In the genomic region with DNA sequence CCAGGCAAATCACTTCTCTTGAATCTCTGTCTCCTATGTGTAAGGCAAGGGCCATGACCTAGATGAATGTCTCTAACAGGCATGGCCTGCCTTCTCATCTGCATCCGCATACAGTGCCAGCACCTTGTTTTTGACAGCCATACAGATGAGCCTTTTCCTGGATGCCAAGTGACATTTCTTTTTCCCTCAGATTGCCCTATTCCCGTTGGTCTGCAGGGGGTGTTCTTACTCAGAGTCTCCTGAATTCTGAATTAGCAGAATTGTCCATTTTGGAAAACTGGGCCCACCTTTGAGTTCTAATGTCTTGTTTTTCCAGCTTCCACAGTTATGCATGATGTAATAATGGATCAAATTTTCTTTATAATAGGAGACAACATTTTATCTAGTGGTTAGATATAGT, we compare ENCODE assay signal across 1 cellular context.
TF ChIP-seq lines count a peak whose summit lies in the region.

No MANE protein-coding gene starts in this region.

TF ChIP-seq in GM23338, 12 proteins besides CTCF, POLR2A, EP300 and RAD21 (continued from another document):
- TF ChIP-seq, protein P1, sequence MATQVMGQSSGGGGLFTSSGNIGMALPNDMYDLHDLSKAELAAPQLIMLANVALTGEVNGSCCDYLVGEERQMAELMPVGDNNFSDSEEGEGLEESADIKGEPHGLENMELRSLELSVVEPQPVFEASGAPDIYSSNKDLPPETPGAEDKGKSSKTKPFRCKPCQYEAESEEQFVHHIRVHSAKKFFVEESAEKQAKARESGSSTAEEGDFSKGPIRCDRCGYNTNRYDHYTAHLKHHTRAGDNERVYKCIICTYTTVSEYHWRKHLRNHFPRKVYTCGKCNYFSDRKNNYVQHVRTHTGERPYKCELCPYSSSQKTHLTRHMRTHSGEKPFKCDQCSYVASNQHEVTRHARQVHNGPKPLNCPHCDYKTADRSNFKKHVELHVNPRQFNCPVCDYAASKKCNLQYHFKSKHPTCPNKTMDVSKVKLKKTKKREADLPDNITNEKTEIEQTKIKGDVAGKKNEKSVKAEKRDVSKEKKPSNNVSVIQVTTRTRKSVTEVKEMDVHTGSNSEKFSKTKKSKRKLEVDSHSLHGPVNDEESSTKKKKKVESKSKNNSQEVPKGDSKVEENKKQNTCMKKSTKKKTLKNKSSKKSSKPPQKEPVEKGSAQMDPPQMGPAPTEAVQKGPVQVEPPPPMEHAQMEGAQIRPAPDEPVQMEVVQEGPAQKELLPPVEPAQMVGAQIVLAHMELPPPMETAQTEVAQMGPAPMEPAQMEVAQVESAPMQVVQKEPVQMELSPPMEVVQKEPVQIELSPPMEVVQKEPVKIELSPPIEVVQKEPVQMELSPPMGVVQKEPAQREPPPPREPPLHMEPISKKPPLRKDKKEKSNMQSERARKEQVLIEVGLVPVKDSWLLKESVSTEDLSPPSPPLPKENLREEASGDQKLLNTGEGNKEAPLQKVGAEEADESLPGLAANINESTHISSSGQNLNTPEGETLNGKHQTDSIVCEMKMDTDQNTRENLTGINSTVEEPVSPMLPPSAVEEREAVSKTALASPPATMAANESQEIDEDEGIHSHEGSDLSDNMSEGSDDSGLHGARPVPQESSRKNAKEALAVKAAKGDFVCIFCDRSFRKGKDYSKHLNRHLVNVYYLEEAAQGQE (IDR thresholded peaks at IDR 0.05; ENCODE audit: unreplicated experiment) = no peak
- TF ChIP-seq NANOG (IDR thresholded peaks at IDR 0.05; ENCODE audit: borderline replicate concordance) = no peak
- TF ChIP-seq EZH2phosphoT487 (IDR thresholded peaks at IDR 0.05; ENCODE audit: unreplicated experiment) = no peak
- TF ChIP-seq, protein P2, sequence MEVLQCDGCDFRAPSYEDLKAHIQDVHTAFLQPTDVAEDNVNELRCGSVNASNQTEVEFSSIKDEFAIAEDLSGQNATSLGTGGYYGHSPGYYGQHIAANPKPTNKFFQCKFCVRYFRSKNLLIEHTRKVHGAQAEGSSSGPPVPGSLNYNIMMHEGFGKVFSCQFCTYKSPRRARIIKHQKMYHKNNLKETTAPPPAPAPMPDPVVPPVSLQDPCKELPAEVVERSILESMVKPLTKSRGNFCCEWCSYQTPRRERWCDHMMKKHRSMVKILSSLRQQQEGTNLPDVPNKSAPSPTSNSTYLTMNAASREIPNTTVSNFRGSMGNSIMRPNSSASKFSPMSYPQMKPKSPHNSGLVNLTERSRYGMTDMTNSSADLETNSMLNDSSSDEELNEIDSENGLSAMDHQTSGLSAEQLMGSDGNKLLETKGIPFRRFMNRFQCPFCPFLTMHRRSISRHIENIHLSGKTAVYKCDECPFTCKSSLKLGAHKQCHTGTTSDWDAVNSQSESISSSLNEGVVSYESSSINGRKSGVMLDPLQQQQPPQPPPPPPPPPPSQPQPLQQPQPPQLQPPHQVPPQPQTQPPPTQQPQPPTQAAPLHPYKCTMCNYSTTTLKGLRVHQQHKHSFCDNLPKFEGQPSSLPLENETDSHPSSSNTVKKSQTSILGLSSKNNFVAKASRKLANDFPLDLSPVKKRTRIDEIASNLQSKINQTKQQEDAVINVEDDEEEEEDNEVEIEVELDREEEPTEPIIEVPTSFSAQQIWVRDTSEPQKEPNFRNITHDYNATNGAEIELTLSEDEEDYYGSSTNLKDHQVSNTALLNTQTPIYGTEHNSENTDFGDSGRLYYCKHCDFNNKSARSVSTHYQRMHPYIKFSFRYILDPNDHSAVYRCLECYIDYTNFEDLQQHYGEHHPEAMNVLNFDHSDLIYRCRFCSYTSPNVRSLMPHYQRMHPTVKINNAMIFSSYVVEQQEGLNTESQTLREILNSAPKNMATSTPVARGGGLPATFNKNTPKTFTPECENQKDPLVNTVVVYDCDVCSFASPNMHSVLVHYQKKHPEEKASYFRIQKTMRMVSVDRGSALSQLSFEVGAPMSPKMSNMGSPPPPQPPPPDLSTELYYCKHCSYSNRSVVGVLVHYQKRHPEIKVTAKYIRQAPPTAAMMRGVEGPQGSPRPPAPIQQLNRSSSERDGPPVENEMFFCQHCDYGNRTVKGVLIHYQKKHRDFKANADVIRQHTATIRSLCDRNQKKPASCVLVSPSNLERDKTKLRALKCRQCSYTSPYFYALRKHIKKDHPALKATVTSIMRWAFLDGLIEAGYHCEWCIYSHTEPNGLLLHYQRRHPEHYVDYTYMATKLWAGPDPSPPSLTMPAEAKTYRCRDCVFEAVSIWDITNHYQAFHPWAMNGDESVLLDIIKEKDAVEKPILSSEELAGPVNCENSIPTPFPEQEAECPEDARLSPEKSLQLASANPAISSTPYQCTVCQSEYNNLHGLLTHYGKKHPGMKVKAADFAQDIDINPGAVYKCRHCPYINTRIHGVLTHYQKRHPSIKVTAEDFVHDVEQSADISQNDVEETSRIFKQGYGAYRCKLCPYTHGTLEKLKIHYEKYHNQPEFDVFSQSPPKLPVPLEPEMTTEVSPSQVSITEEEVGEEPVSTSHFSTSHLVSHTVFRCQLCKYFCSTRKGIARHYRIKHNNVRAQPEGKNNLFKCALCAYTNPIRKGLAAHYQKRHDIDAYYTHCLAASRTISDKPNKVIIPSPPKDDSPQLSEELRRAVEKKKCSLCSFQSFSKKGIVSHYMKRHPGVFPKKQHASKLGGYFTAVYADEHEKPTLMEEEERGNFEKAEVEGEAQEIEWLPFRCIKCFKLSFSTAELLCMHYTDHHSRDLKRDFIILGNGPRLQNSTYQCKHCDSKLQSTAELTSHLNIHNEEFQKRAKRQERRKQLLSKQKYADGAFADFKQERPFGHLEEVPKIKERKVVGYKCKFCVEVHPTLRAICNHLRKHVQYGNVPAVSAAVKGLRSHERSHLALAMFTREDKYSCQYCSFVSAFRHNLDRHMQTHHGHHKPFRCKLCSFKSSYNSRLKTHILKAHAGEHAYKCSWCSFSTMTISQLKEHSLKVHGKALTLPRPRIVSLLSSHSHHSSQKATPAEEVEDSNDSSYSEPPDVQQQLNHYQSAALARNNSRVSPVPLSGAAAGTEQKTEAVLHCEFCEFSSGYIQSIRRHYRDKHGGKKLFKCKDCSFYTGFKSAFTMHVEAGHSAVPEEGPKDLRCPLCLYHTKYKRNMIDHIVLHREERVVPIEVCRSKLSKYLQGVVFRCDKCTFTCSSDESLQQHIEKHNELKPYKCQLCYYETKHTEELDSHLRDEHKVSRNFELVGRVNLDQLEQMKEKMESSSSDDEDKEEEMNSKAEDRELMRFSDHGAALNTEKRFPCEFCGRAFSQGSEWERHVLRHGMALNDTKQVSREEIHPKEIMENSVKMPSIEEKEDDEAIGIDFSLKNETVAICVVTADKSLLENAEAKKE (CRISPR knock-in tag; IDR thresholded peaks at IDR 0.05) = no peak
- no peak for TF ChIP-seq STAT1 (IDR thresholded peaks at IDR 0.05; ENCODE audit: unreplicated experiment)
TF ChIP-seq in GM23338: peak in this region for 0.
